ENCODE assay signal across 22 cellular contexts in genomic region chr7:135692055-135692454, GRCh38. TPM values are rescaled to one million over a fixed set of nuclear protein-coding genes. Genes with fewer than 3 reads are reported as not detected.
DNase-seq lines count a peak whose midpoint lies in the region; ATAC-seq and TF ChIP-seq lines count a peak whose summit lies in the region.
"Had no signal": no experiment of that assay in that cellular context is flagged by ENCODE, and none has a peak within 500 bp of the region (broad histone marks: within the 10 kb centered on the region; RNA-seq: fewer than 3 reads in every experiment).

No MANE protein-coding gene starts in this region.

- DNase-seq in EL (peak; percentile 51), LHCN-M2 (ENCODE audit: low read depth) (peak; percentile 44), astrocyte of the spinal cord (ENCODE audit: low read depth, low spot score) (peak; percentile 72), PC-3 (no peak)
- DNase-seq in CD8-positive, alpha-beta T cell, result no peak
- DNase-seq in activated naive CD4-positive, alpha-beta T cell (lab: John Stamatoyannopoulos, UW), result no peak
- no peak for DNase-seq in activated CD4-positive, alpha-beta memory T cell treated with anti-CD3 and anti-CD28 coated beads for 36 hours
- DNase-seq: C1 segment of cervical spinal cord, DMS 273 treated with DMSO at 0.1 percent for 48 hours, H9, MM.1S, NCI-H1417, NCI-H1930, NCI-H2171, NCI-H748 treated with DMSO at 0.1 percent for 48 hours, OCI-M1, RPMI8226 had no signal

- H3K4me3 ChIP-seq in astrocyte of the spinal cord (ENCODE audit: low read depth, low read length) (no peak overlapping the region), mesodermal cell (ENCODE audit: extremely low read depth, insufficient read depth, low read length, poor library complexity, severe bottlenecking) (no peak overlapping the region), PC-3 (ENCODE audit: low read length) (no peak overlapping the region)
- H3K4me3 ChIP-seq in CD8-positive, alpha-beta T cell (ENCODE audit: low read depth, low read length), result no peak overlapping the region
- H3K4me3 ChIP-seq: A549 had no signal

- no peaks in the 10 kb centered on the region for H3K9me3 ChIP-seq in mesodermal cell (ENCODE audit: control insufficient read depth, low read length)
- no peaks in the 10 kb centered on the region for H3K9me3 ChIP-seq in CD8-positive, alpha-beta T cell (ENCODE audit: low read length)
- H3K9me3 ChIP-seq in PC-3 (ENCODE audit: low read length), result no peaks in the 10 kb centered on the region
- H3K9me3 ChIP-seq: A549 had no signal

- H3K27me3 ChIP-seq in CD8-positive, alpha-beta T cell (ENCODE audit: insufficient read depth, low read length), result no peaks in the 10 kb centered on the region
- H3K27me3 ChIP-seq in PC-3 (ENCODE audit: low read length), result no peaks in the 10 kb centered on the region

- H3K9ac ChIP-seq in PC-3 (ENCODE audit: low read length), result no peak overlapping the region
- H3K9ac ChIP-seq: KMS-11 had no signal

- H3K4me1 ChIP-seq in mesodermal cell (ENCODE audit: control insufficient read depth, insufficient read depth, low read length, poor library complexity, severe bottlenecking) (peaks cover 16% of the 10 kb centered on the region), PC-3 (ENCODE audit: insufficient read depth, low read length) (no peaks in the 10 kb centered on the region)
- H3K4me1 ChIP-seq in CD8-positive, alpha-beta T cell (ENCODE audit: insufficient read depth, low read length), result no peaks in the 10 kb centered on the region
- H3K4me1 ChIP-seq: A549 had no signal

- peaks cover 16% of the 10 kb centered on the region for H3K36me3 Mint-ChIP-seq in CD8-positive, alpha-beta T cell
- H3K36me3 Mint-ChIP-seq in activated CD4-positive, alpha-beta memory T cell treated with anti-CD3 and anti-CD28 coated beads for 36 hours, result peaks cover 4% of the 10 kb centered on the region

- H3K36me3 ChIP-seq in mesodermal cell (ENCODE audit: control insufficient read depth, insufficient read depth, low read length), result peaks cover 32% of the 10 kb centered on the region
- no peaks in the 10 kb centered on the region for H3K36me3 ChIP-seq in CD8-positive, alpha-beta T cell (ENCODE audit: insufficient read depth, low read length)
- H3K36me3 ChIP-seq in PC-3 (ENCODE audit: low read depth, low read length), result no peaks in the 10 kb centered on the region

- no peak overlapping the region for H3K4me2 ChIP-seq in PC-3 (ENCODE audit: low read length)
- H3K4me2 ChIP-seq: A549, KMS-11 had no signal

- H4K20me1 ChIP-seq in PC-3 (ENCODE audit: low read length), result no peaks in the 10 kb centered on the region

- H3F3A ChIP-seq in PC-3 (ENCODE audit: low read length, unreplicated experiment), result no peaks in the 10 kb centered on the region

- no peaks in the 10 kb centered on the region for H3K9me2 ChIP-seq in PC-3 (replicated peaks; ENCODE audit: low read length)

- no peak for TF ChIP-seq CTCF in astrocyte of the spinal cord (IDR thresholded peaks at IDR 0.05; ENCODE audit: low read depth, low read length)
- no peak for TF ChIP-seq CTCF in CD8-positive, alpha-beta T cell (IDR thresholded peaks at IDR 0.05)
- no peak for TF ChIP-seq CTCF in PC-3 (conservative IDR thresholded peaks at IDR 0.05; ENCODE audit: low read depth, low read length)

- peak overlapping the region; percentile 26 for H3K27ac ChIP-seq in mesodermal cell (ENCODE audit: low read depth, low read length, severe bottlenecking)
- H3K27ac ChIP-seq in CD8-positive, alpha-beta T cell (ENCODE audit: low read depth, low read length), result no peak overlapping the region
- H3K27ac ChIP-seq in PC-3 (ENCODE audit: low read length), result no peak overlapping the region
- H3K27ac ChIP-seq: A549, KMS-11 had no signal

- no peaks in the 10 kb centered on the region for H3K27me3 Mint-ChIP-seq in CD8-positive, alpha-beta T cell (ENCODE audit: low read depth)
- H3K27me3 Mint-ChIP-seq in activated CD4-positive, alpha-beta memory T cell treated with anti-CD3 and anti-CD28 coated beads for 36 hours, result no peaks in the 10 kb centered on the region

- no peak for ATAC-seq in CD8-positive, alpha-beta T cell
- ATAC-seq in PC-3, result no peak
- ATAC-seq: A549, HepG2 had no signal

- intact Hi-C loops in CD8-positive, alpha-beta T cell (cut with DNase I, micrococcal nuclease), result no loop called here
- intact Hi-C loops in PC-3 (cut with micrococcal nuclease), result no loop called here
- intact Hi-C loops in activated CD4-positive, alpha-beta memory T cell treated with anti-CD3 and anti-CD28 coated beads for 36 hours (cut with micrococcal nuclease), result no loop called here

- H3K27ac Mint-ChIP-seq in CD8-positive, alpha-beta T cell, result no peak overlapping the region
- H3K27ac Mint-ChIP-seq in activated CD4-positive, alpha-beta memory T cell treated with anti-CD3 and anti-CD28 coated beads for 36 hours, result no peak overlapping the region
- H3K27ac Mint-ChIP-seq: H9 had no signal

- CTCF ChIA-PET in CD8-positive, alpha-beta T cell (lab: Charles Lee), result no interaction called here
- CTCF ChIA-PET in PC-3 (lab: Charles Lee), result no interaction called here
- CTCF ChIA-PET in activated CD4-positive, alpha-beta memory T cell treated with anti-CD3 and anti-CD28 coated beads for 36 hours (lab: Charles Lee), result no interaction called here

- BruUV-seq in PC-3 (replicated peaks; lab: Mats Ljungman, UMichigan), result no TSS peak

- H2AFZ ChIP-seq in PC-3 (ENCODE audit: low read length), result no peak overlapping the region

- in situ Hi-C loops in astrocyte of the spinal cord (cut with HindIII; ENCODE audit: low sequenced_read_pairs), result no loop called here

- WGBS in mesodermal cell (ENCODE audit: insufficient coverage in 2 of 2), 2 experiments, result 94 to 100% methylated on average over 2 to 3 of the region's 3 CpGs

- POLR2A ChIA-PET in CD8-positive, alpha-beta T cell (lab: Charles Lee), result no interaction called here
- POLR2A ChIA-PET in PC-3 (lab: Charles Lee; ENCODE audit: unreplicated experiment), result no interaction called here
- POLR2A ChIA-PET in activated CD4-positive, alpha-beta memory T cell treated with anti-CD3 and anti-CD28 coated beads for 36 hours (lab: Charles Lee), result no interaction called here

- no peaks in the 10 kb centered on the region for H3K4me1 Mint-ChIP-seq in CD8-positive, alpha-beta T cell (ENCODE audit: low read depth)
- no peaks in the 10 kb centered on the region for H3K4me1 Mint-ChIP-seq in activated CD4-positive, alpha-beta memory T cell treated with anti-CD3 and anti-CD28 coated beads for 36 hours (ENCODE audit: low read depth)

- H3K9me3 Mint-ChIP-seq in CD8-positive, alpha-beta T cell, result no peaks in the 10 kb centered on the region
- no peaks in the 10 kb centered on the region for H3K9me3 Mint-ChIP-seq in activated CD4-positive, alpha-beta memory T cell treated with anti-CD3 and anti-CD28 coated beads for 36 hours
- H3K9me3 Mint-ChIP-seq: H9 had no signal

- no peak overlapping the region for H3K4me3 Mint-ChIP-seq in CD8-positive, alpha-beta T cell
- H3K4me3 Mint-ChIP-seq in activated CD4-positive, alpha-beta memory T cell treated with anti-CD3 and anti-CD28 coated beads for 36 hours, result no peak overlapping the region
- H3K4me3 Mint-ChIP-seq: H9 had no signal

- no peaks in the 10 kb centered on the region for H3K79me2 ChIP-seq in PC-3 (ENCODE audit: low read length)

RNA-seq across cellular contexts. Expression of gene STMP1, which starts 29.7 kb away (rescaled TPM):
- 21.6 and 26.7 TPM in 2 replicates for total RNA-seq in LHCN-M2 (2014; rRNA removed)
- polyA plus RNA-seq in LHCN-M2 (2012), result 64.1 TPM
- 52.6 TPM for polyA plus RNA-seq in mesodermal cell (2013, experiment 1 of 2)
- polyA plus RNA-seq in mesodermal cell (2013, experiment 2 of 2), result 58.0 TPM
- total RNA-seq in CD8-positive, alpha-beta T cell, result 10 to 100 TPM in 1 of 2 experiments, 1 to 10 TPM in 1; 9.4 to 11.5 TPM
- 7.1 and 8.8 TPM in 2 replicates for total RNA-seq in PC-3 (2014; rRNA removed)
- 10 to 100 TPM; 17.3 to 17.8 TPM for total RNA-seq in activated CD4-positive, alpha-beta memory T cell treated with anti-CD3 and anti-CD28 coated beads for 36 hours

RNA-seq across cellular contexts. Expression of gene SLC13A4, which starts 35.9 kb away (rescaled TPM):
- total RNA-seq in LHCN-M2 (2014; rRNA removed), result 0.06 TPM in 1 of 2 replicates, not detected in the other
- 0.60 TPM for polyA plus RNA-seq in LHCN-M2 (2012)
- 1.6 TPM for polyA plus RNA-seq in mesodermal cell (2013, experiment 1 of 2)
- polyA plus RNA-seq in mesodermal cell (2013, experiment 2 of 2), result 1.5 TPM
- not detected for total RNA-seq in CD8-positive, alpha-beta T cell
- total RNA-seq in PC-3 (2014; rRNA removed), result not detected in 2 replicates
- total RNA-seq in activated CD4-positive, alpha-beta memory T cell treated with anti-CD3 and anti-CD28 coated beads for 36 hours, result not detected
- total RNA-seq: HepG2, NCI-H460 had no signal
- polyA plus RNA-seq: A549 had no signal

RNA-seq across cellular contexts. Expression of gene FAM180A, which starts 56.6 kb away (rescaled TPM):
- total RNA-seq in LHCN-M2 (2014; rRNA removed) (3.7 and 4.1 TPM in 2 replicates), PC-3 (2014; rRNA removed) (not detected in 2 replicates)
- polyA plus RNA-seq in LHCN-M2 (2012), result 5.2 TPM
- not detected for polyA plus RNA-seq in mesodermal cell (2013, experiment 1 of 2)
- not detected for polyA plus RNA-seq in mesodermal cell (2013, experiment 2 of 2)
- not detected for total RNA-seq in CD8-positive, alpha-beta T cell
- not detected for total RNA-seq in activated CD4-positive, alpha-beta memory T cell treated with anti-CD3 and anti-CD28 coated beads for 36 hours
- total RNA-seq: H9, HepG2, NCI-H460 had no signal
- polyA plus RNA-seq: A549, HepG2 had no signal

Comparison
In these comparisons a context has a peak if more than half of its experiments do, and no peak if none do; other contexts are left out.
1. DNase-seq: peak in EL (single experiment), LHCN-M2 (single experiment) and astrocyte of the spinal cord (single experiment); none in CD8-positive, alpha-beta T cell (0 of 7), activated naive CD4-positive, alpha-beta T cell (0 of 4), PC-3 (single experiment) and activated CD4-positive, alpha-beta memory T cell treated with anti-CD3 and anti-CD28 coated beads for 36 hours (single experiment).